1 cellular context compared by ENCODE assay signal in genomic region chr6:161254754-161255253, GRCh38.
TF ChIP-seq lines count a peak whose summit lies in the region.

No MANE protein-coding gene starts in this region.

TF ChIP-seq in K562, 482 proteins besides CTCF, POLR2A, EP300 and RAD21 (continued from another document):
- no peak for TF ChIP-seq THAP7 (CRISPR knock-in tag; IDR thresholded peaks at IDR 0.05)
- TF ChIP-seq PRMT5 (CRISPR knock-in tag; IDR thresholded peaks at IDR 0.05) = no peak
- peak; percentile 42; the same call in 1 of the 2 replicates for TF ChIP-seq RAD51 (IDR thresholded peaks at IDR 0.05; ENCODE audit: borderline replicate concordance, low read depth)
- TF ChIP-seq CEBPG (CRISPR knock-in tag; IDR thresholded peaks at IDR 0.05) = no peak
- TF ChIP-seq CEBPG (tag; conservative IDR thresholded peaks at IDR 0.05 in 1 of 2, IDR thresholded peaks at IDR 0.05 in 1 of 2) = no peak; a peak in 2 of 4 replicates
- peak; percentile 87; the same call in 1 of the 2 replicates for TF ChIP-seq PTBP1 (IDR thresholded peaks at IDR 0.05; ENCODE audit: low read depth, low read length)
- no peak for TF ChIP-seq ESRRA (IDR thresholded peaks at IDR 0.05; ENCODE audit: borderline replicate concordance, low read depth)
- peak; percentile 77; the same call in 1 of the 2 replicates for TF ChIP-seq GATAD2B (IDR thresholded peaks at IDR 0.05; ENCODE audit: borderline replicate concordance)
- no peak for TF ChIP-seq PRPF4 (IDR thresholded peaks at IDR 0.05; ENCODE audit: insufficient read depth, low read depth, low read length, poor library complexity, severe bottlenecking)
- 0 out of 2 replicates have a peak, but pooled peaks have one; percentile 18 for TF ChIP-seq MAFG (tag; conservative IDR thresholded peaks at IDR 0.05)
- TF ChIP-seq E2F4 (CRISPR knock-in tag; IDR thresholded peaks at IDR 0.05; ENCODE audit: low read depth) = no peak
TF ChIP-seq in K562: peak in this region for 175.
